Comparison of ENCODE assay signal across 29 cellular contexts in the genomic region with DNA sequence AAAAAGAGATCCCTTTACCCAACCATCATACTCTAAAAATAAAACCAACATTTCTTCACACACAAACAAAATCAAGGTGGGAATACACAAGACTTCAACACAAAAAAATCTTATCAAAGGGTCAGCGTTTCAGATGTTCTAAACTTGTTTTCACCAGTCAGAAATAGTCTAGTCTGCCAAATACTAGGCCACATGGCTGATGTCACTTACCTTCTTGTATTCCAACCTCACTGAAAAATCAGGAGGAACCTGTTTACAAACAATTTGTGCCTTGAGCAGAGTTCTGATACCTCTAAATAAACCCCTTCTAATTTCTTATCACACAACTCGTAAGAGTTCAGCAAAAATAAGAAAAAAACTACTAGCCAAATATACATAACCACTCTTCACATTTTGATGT. TPM values are rescaled to one million over a fixed set of nuclear protein-coding genes. Genes with fewer than 3 reads are reported as not detected.
A peak's percentile ranks its signal among the peaks of the same experiment; 100 is the strongest.
DNase-seq lines count a peak whose midpoint lies in the region; ATAC-seq, FAIRE-seq and TF ChIP-seq lines count a peak whose summit lies in the region.
"Had no signal": no experiment of that assay in that cellular context is flagged by ENCODE, and none has a peak within 500 bp of the region (broad histone marks: within the 10 kb centered on the region; RNA-seq: fewer than 3 reads in every experiment).

No MANE protein-coding gene starts in this region.

- no peaks in the 10 kb centered on the region for H4K20me1 ChIP-seq in PC-3 (ENCODE audit: low read length)

- no TSS peak for BruUV-seq in PC-3 (replicated peaks; lab: Mats Ljungman, UMichigan)

- no peak for DNase-seq in PC-3
- no peak for DNase-seq in gastrocnemius medialis
- no peak for DNase-seq in effector CD4-positive, alpha-beta T cell
- DNase-seq in mesenteric fat pad (ENCODE audit: low spot score), result no peak
- DNase-seq in activated naive CD4-positive, alpha-beta T cell treated with anti-CD3 and anti-CD28 coated beads, Interleukin-2, amount 10 ng/mL, durations not matched to agents 7 days and 5 days, result no peak
- DNase-seq: C1 segment of cervical spinal cord; CD4-positive, alpha-beta memory T cell; COR-L47; GDM1; HFFc6; NCI-H1092; NCI-H1417 treated with DMSO at 0.1 percent for 48 hours; NCI-H1694 treated with DMSO at 0.1 percent for 48 hours; NCI-H2081 treated with DMSO at 0.1 percent for 48 hours; NCI-H2171; NCI-H226; NCI-H510A; NCI-H69; SHP77 treated with DMSO at 0.1 percent for 48 hours; SW 1271 had no signal

- H2AFZ ChIP-seq in PC-3 (ENCODE audit: low read length), result no peak overlapping the region
- H2AFZ ChIP-seq: GM23338 had no signal

- H3K79me2 ChIP-seq in PC-3 (ENCODE audit: low read length), result peaks cover 58% of the 10 kb centered on the region

- H3K27ac Mint-ChIP-seq in dendritic cell treated with granulocyte-macrophage colony-stimulating factor and Interleukin-4, amounts not matched to agents 40 ng/mL and 50 ng/mL, for 4 days, result peak overlapping the region; percentile 10
- no peak overlapping the region for H3K27ac Mint-ChIP-seq in activated naive CD4-positive, alpha-beta T cell treated with anti-CD3 and anti-CD28 coated beads, Interleukin-2, amount 10 ng/mL, durations not matched to agents 7 days and 5 days
- H3K27ac Mint-ChIP-seq: GM23338 had no signal

- H3K27ac ChIP-seq in PC-3 (ENCODE audit: low read length) (peak overlapping the region; percentile 76), gastrocnemius medialis (peak overlapping the region; percentile 79 to 97 (median 84))
- H3K27ac ChIP-seq: KMS-11, SK-N-MC had no signal

- no peaks in the 10 kb centered on the region for H3K9me2 ChIP-seq in PC-3 (replicated peaks; ENCODE audit: low read length)

- H3K36me3 ChIP-seq in PC-3 (ENCODE audit: low read depth, low read length) (peaks cover 65% of the 10 kb centered on the region), gastrocnemius medialis (peaks cover 0 to 43% of the 10 kb centered on the region in 2 donors)

- H3K4me3 ChIP-seq in PC-3 (ENCODE audit: low read length), result peak overlapping the region; percentile 60
- no peak overlapping the region for H3K4me3 ChIP-seq in gastrocnemius medialis
- H3K4me3 ChIP-seq: GM12878, GM23338, HAP-1, SK-N-MC had no signal

- POLR2A ChIA-PET in PC-3 (lab: Charles Lee; ENCODE audit: unreplicated experiment), result interaction anchor here (0.6 to 0.8 kb wide), 2 partner anchors 9 to 16 kb away, joined by 4 to 5 read pairs; no protein-coding TSS in a partner anchor

- no peaks in the 10 kb centered on the region for H3K27me3 Mint-ChIP-seq in dendritic cell treated with granulocyte-macrophage colony-stimulating factor and Interleukin-4, amounts not matched to agents 40 ng/mL and 50 ng/mL, for 4 days
- no peaks in the 10 kb centered on the region for H3K27me3 Mint-ChIP-seq in activated naive CD4-positive, alpha-beta T cell treated with anti-CD3 and anti-CD28 coated beads, Interleukin-2, amount 10 ng/mL, durations not matched to agents 7 days and 5 days
- H3K27me3 Mint-ChIP-seq: CD4-positive, alpha-beta memory T cell; IgD-negative memory B cell had no signal

- H3K4me1 Mint-ChIP-seq in dendritic cell treated with granulocyte-macrophage colony-stimulating factor and Interleukin-4, amounts not matched to agents 40 ng/mL and 50 ng/mL, for 4 days (ENCODE audit: low read depth), result peaks cover 16% of the 10 kb centered on the region
- H3K4me1 Mint-ChIP-seq in activated naive CD4-positive, alpha-beta T cell treated with anti-CD3 and anti-CD28 coated beads, Interleukin-2, amount 10 ng/mL, durations not matched to agents 7 days and 5 days, result peaks cover 14% of the 10 kb centered on the region

- no peak for TF ChIP-seq CTCF in PC-3 (conservative IDR thresholded peaks at IDR 0.05; ENCODE audit: low read depth, low read length)
- TF ChIP-seq CTCF in gastrocnemius medialis (IDR thresholded peaks at IDR 0.05 in 4 of 5, conservative IDR thresholded peaks at IDR 0.05 in 1 of 5), result no peak

- in situ Hi-C loops in gastrocnemius medialis (cut with MboI; ENCODE audit: low sequenced_read_pairs in 4 of 4), result no loop called here

- intact Hi-C loops in PC-3 (cut with micrococcal nuclease), result loop anchor here (1.0 to 10.0 kb wide), 2 partner anchors 10 to 207 kb away; no protein-coding TSS in a partner anchor
- intact Hi-C loops in dendritic cell treated with granulocyte-macrophage colony-stimulating factor and Interleukin-4, amounts not matched to agents 40 ng/mL and 50 ng/mL, for 4 days (cut with micrococcal nuclease), result no loop called here
- intact Hi-C loops in gastrocnemius medialis (cut with DNase I; ENCODE audit: low total_unique reads), result no loop called here

- H3K9me3 ChIP-seq in PC-3 (ENCODE audit: low read length), result no peaks in the 10 kb centered on the region
- H3K9me3 ChIP-seq in gastrocnemius medialis, result no peaks in the 10 kb centered on the region
- H3K9me3 ChIP-seq: HAP-1 had no signal

- H3K9me3 Mint-ChIP-seq in dendritic cell treated with granulocyte-macrophage colony-stimulating factor and Interleukin-4, amounts not matched to agents 40 ng/mL and 50 ng/mL, for 4 days, result no peaks in the 10 kb centered on the region
- H3K9me3 Mint-ChIP-seq in activated naive CD4-positive, alpha-beta T cell treated with anti-CD3 and anti-CD28 coated beads, Interleukin-2, amount 10 ng/mL, durations not matched to agents 7 days and 5 days, result no peaks in the 10 kb centered on the region
- H3K9me3 Mint-ChIP-seq: CD4-positive, alpha-beta memory T cell; GM23338; HFFc6; IgD-negative memory B cell had no signal

- H3K27me3 ChIP-seq in PC-3 (ENCODE audit: low read length) (no peaks in the 10 kb centered on the region), gastrocnemius medialis (no peaks in the 10 kb centered on the region)

- peak overlapping the region; percentile 54 for H3K9ac ChIP-seq in PC-3 (ENCODE audit: low read length)
- H3K9ac ChIP-seq: KMS-11 had no signal

- peak; percentile 51 for FAIRE-seq in G401.6 (lab: Jason Lieb, UNC)

- peaks cover 37% of the 10 kb centered on the region for H3K4me1 ChIP-seq in PC-3 (ENCODE audit: insufficient read depth, low read length)
- H3K4me1 ChIP-seq in gastrocnemius medialis, result peaks cover 44 to 65% of the 10 kb centered on the region in 2 donors

- H3K4me2 ChIP-seq in PC-3 (ENCODE audit: low read length), result peak overlapping the region; percentile 75
- H3K4me2 ChIP-seq: GM23338, KMS-11 had no signal

- H3K36me3 Mint-ChIP-seq in dendritic cell treated with granulocyte-macrophage colony-stimulating factor and Interleukin-4, amounts not matched to agents 40 ng/mL and 50 ng/mL, for 4 days (ENCODE audit: low read depth), result peaks cover 99% of the 10 kb centered on the region
- H3K36me3 Mint-ChIP-seq in activated naive CD4-positive, alpha-beta T cell treated with anti-CD3 and anti-CD28 coated beads, Interleukin-2, amount 10 ng/mL, durations not matched to agents 7 days and 5 days, result peaks cover 70% of the 10 kb centered on the region

- no peak for ATAC-seq in PC-3
- ATAC-seq in gastrocnemius medialis, result peak in 1 of 2 donors; percentile 53
- ATAC-seq in SK-N-SH treated with all-trans-retinoic acid at 6 μM for 48 hours, result no peak
- ATAC-seq: GM12878, GM23338 had no signal

- TF ChIP-seq POLR2A in gastrocnemius medialis (IDR thresholded peaks at IDR 0.05), result no peak

- no peak overlapping the region for H3K4me3 Mint-ChIP-seq in dendritic cell treated with granulocyte-macrophage colony-stimulating factor and Interleukin-4, amounts not matched to agents 40 ng/mL and 50 ng/mL, for 4 days
- H3K4me3 Mint-ChIP-seq in activated naive CD4-positive, alpha-beta T cell treated with anti-CD3 and anti-CD28 coated beads, Interleukin-2, amount 10 ng/mL, durations not matched to agents 7 days and 5 days, result no peak overlapping the region
- H3K4me3 Mint-ChIP-seq: CD4-positive, alpha-beta memory T cell; GM23338; HFFc6 had no signal

- H3F3A ChIP-seq in PC-3 (ENCODE audit: low read length, unreplicated experiment), result peaks cover 5% of the 10 kb centered on the region

- CTCF ChIA-PET in PC-3 (lab: Charles Lee), result no interaction called here
- CTCF ChIA-PET in activated naive CD4-positive, alpha-beta T cell treated with anti-CD3 and anti-CD28 coated beads, Interleukin-2, amount 10 ng/mL, durations not matched to agents 7 days and 5 days (lab: Charles Lee), result no interaction called here

TF ChIP-seq in SK-N-SH treated with all-trans-retinoic acid at 6 μM for 48 hours, 23 proteins besides CTCF, POLR2A, EP300 and RAD21:
- no peak for TF ChIP-seq TOX (CRISPR knock-in tag; IDR thresholded peaks at IDR 0.05; ENCODE audit: borderline replicate concordance)
- TF ChIP-seq CREB5 (CRISPR knock-in tag; IDR thresholded peaks at IDR 0.05; ENCODE audit: low read depth), result no peak
- TF ChIP-seq OSR1 (CRISPR knock-in tag; IDR thresholded peaks at IDR 0.05), result no peak
- TF ChIP-seq CSRNP3 (CRISPR knock-in tag; IDR thresholded peaks at IDR 0.05), result no peak
- no peak for TF ChIP-seq ZNF565 (CRISPR knock-in tag; conservative IDR thresholded peaks at IDR 0.05; ENCODE audit: low read depth)

RNA-seq across cellular contexts. Expression of gene FEZ2, which starts 20.1 kb away (rescaled TPM):
- total RNA-seq in PC-3 (2014; rRNA removed), result 52.6 and 62.1 TPM in 2 replicates
- 100 to 1,000 TPM in 3 of 4 donors, 10 to 100 TPM in 1; 65.1 to 126 (median 110) TPM for total RNA-seq in gastrocnemius medialis
- total RNA-seq in mesenteric fat pad, result 64.0 TPM
